Comparison of ENCODE assay signal across 27 cellular contexts in genomic region chr20:16824664-16825063, GRCh38.
"Had no signal": no experiment of that assay in that cellular context is flagged by ENCODE, and none has a peak within 500 bp of the region (broad histone marks: within the 10 kb centered on the region; RNA-seq: fewer than 3 reads in every experiment).

No MANE protein-coding gene starts in this region.

- H3K27me3 ChIP-seq: suprapubic skin, testis, thyroid gland, tibial artery, tibial nerve, upper lobe of left lung, upper lobe of right lung, uterus, vagina had no signal

- DNase-seq: stimulated activated CD4-positive, alpha-beta T cell treated with anti-CD3 and anti-CD28 coated beads, Interleukin-2, amount 100 ng/mL, for 48 hours; stimulated activated CD4-positive, alpha-beta T cell treated with anti-CD3 and anti-CD28 coated beads, Interleukin-4, amount 100 ng/mL, for 1 hour; stimulated activated CD4-positive, alpha-beta T cell treated with anti-CD3 and anti-CD28 coated beads, Interleukin-4, amount 100 ng/mL, for 24 hours; stimulated activated CD4-positive, alpha-beta T cell treated with anti-CD3 and anti-CD28 coated beads, Interleukin-4, amount 100 ng/mL, for 4 hours; stimulated activated CD8-positive, alpha-beta memory T cell treated with anti-CD3 and anti-CD28 coated beads, Interleukin-4, amount 100 ng/mL, for 48 hours; stimulated activated naive B cell treated with anti-CD40 and anti-IgM and Interleukin-4, amounts not matched to agents 10 μg/mL and 1 μg/mL and 100 μg/mL, for 72 hours; stimulated activated naive CD4-positive, alpha-beta T cell; stimulated activated naive CD4-positive, alpha-beta T cell treated with Interleukin-2 at 50 U/mL for 16 hours; stimulated activated naive CD8-positive, alpha-beta T cell treated with anti-CD3 and anti-CD28 coated beads, Interleukin-15, amount 100 ng/mL, for 72 hours; stimulated activated naive CD8-positive, alpha-beta T cell treated with anti-CD3 and anti-CD28 coated beads, Interleukin-15, Interleukin-2, amounts not matched to agents 100 U/mL and 50 U/mL, for 24 hours; stomach; substantia nigra; testis; thyroid gland; tibial artery; transverse colon; trophoblast cell; upper lobe of left lung; upper lobe of right lung; uterus had no signal

- H3K4me1 ChIP-seq: stomach, suprapubic skin, testis, tibial artery, tibial nerve, transverse colon, upper lobe of left lung, upper lobe of right lung, uterus, vagina had no signal

- FAIRE-seq: urothelium cell line had no signal

- ATAC-seq: stimulated activated effector memory CD8-positive, alpha-beta T cell treated with anti-CD3 and anti-CD28 coated beads, Interleukin-12 subunit alpha, Interleukin-12 subunit beta, amount 100 ng/mL, for 72 hours; stimulated activated memory B cell treated with anti-CD40 and anti-IgM and Interleukin-4, amounts not matched to agents 10 μg/mL and 1 μg/mL and 100 μg/mL, for 72 hours; stimulated activated naive B cell treated with anti-CD40 and anti-IgM and Interleukin-4, amounts not matched to agents 10 μg/mL and 1 μg/mL and 100 μg/mL, for 72 hours; stimulated activated naive CD8-positive, alpha-beta T cell treated with anti-CD3 and anti-CD28 coated beads, Interleukin-15, amount 100 ng/mL, for 72 hours; stimulated activated naive CD8-positive, alpha-beta T cell treated with anti-CD3 and anti-CD28 coated beads, Interleukin-15, Interleukin-2, amounts not matched to agents 100 U/mL and 50 U/mL, for 24 hours; upper lobe of right lung had no signal

- H3K4me3 ChIP-seq: stomach, suprapubic skin, testis, thoracic aorta, thyroid gland, tibial artery, tibial nerve, transverse colon, upper lobe of left lung, upper lobe of right lung, uterus, vagina had no signal

- H3K36me3 ChIP-seq: stomach, suprapubic skin, thoracic aorta, thyroid gland, tibial artery, tibial nerve, transverse colon, upper lobe of left lung, upper lobe of right lung, uterus, vagina had no signal

- H3K27ac ChIP-seq: stomach, suprapubic skin, testis, thoracic aorta, thyroid gland, tibial artery, tibial nerve, transverse colon, upper lobe of left lung, upper lobe of right lung, uterus, vagina had no signal

- H3K9me3 ChIP-seq: testis, thoracic aorta, thyroid gland, tibial artery, upper lobe of right lung, uterus, vagina had no signal
